ENCODE assay signal across 14 cellular contexts in the genomic region with DNA sequence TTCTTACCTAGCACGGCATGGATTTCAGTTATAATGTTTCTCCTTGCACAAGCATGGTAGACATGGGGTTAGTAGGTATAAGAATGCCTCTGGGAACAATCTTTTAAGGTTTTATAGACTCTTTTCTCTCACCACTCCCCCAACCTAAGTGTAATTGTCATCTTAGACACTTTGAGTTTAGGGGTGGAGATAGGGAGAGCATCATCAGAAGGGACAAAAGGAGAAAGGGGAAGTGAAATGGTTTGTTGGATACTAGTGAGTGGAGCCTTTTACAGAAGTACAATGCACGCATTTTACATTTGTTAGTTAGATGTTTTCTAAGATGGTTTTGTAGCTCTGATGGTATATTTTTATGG.
A peak's percentile ranks its signal among the peaks of the same experiment; 100 is the strongest.
DNase-seq lines count a peak whose midpoint lies in the region; ATAC-seq and TF ChIP-seq lines count a peak whose summit lies in the region.
"Had no signal": no experiment of that assay in that cellular context is flagged by ENCODE, and none has a peak within 500 bp of the region (broad histone marks: within the 10 kb centered on the region; RNA-seq: fewer than 3 reads in every experiment).

No MANE protein-coding gene starts in this region.

- DNase-seq in OCI-M1 (lab: John Stamatoyannopoulos, UW) (peak; percentile 43), right lobe of liver (no peak), vagina (ENCODE audit: extremely low spot score in 2 of 2) (no peak), lower leg skin (ENCODE audit: low spot score in 2 of 2) (no peak)
- DNase-seq: foreskin melanocyte; naive thymus-derived CD4-positive, alpha-beta T cell; NCI-H1092 treated with DMSO at 0.1 percent for 48 hours; NCI-H510A treated with DMSO at 0.1 percent for 48 hours; T-helper 17 cell had no signal

- H3K4me3 ChIP-seq in right lobe of liver (no peak overlapping the region), vagina (no peak overlapping the region), lower leg skin (ENCODE audit: low read depth, poor library complexity, severe bottlenecking) (no peak overlapping the region)
- H3K4me3 ChIP-seq: tibial nerve had no signal

- H3K36me3 ChIP-seq in right lobe of liver: no peaks in the 10 kb centered on the region
- H3K36me3 ChIP-seq in vagina: no peaks in the 10 kb centered on the region
- H3K36me3 ChIP-seq: tibial nerve had no signal

- H3K4me1 ChIP-seq in right lobe of liver: no peaks in the 10 kb centered on the region
- peaks cover 11% of the 10 kb centered on the region for H3K4me1 ChIP-seq in vagina
- H3K4me1 ChIP-seq: tibial nerve had no signal

- no peak overlapping the region for H3K27ac ChIP-seq in right lobe of liver
- no peak overlapping the region for H3K27ac ChIP-seq in vagina
- H3K27ac ChIP-seq: tibial nerve had no signal

- intact Hi-C loops in right lobe of liver (cut with DNase I) (no loop called here), vagina (cut with DNase I) (no loop called here), lower leg skin (cut with DNase I; ENCODE audit: low total_unique reads) (no loop called here)

- H3K9me3 ChIP-seq in right lobe of liver: no peaks in the 10 kb centered on the region
- H3K9me3 ChIP-seq in vagina: no peaks in the 10 kb centered on the region
- H3K9me3 ChIP-seq: tibial nerve had no signal

- 41% methylated on average over 2 of the region's 2 CpGs for WGBS in right lobe of liver (ENCODE audit: insufficient coverage, low coverage, low lambda C conversion rate, missing lambda C conversion rate)
- WGBS in lower leg skin, 2 donors: 74 to 82% methylated on average over 2 of the region's 2 CpGs

- peak; percentile 68 for ATAC-seq in GM18498 (IDR thresholded peaks at IDR 0.05; ENCODE audit: unreplicated experiment)
- peak; percentile 49 for ATAC-seq in GM19468 (IDR thresholded peaks at IDR 0.05; ENCODE audit: extremely low read depth, unreplicated experiment)
- ATAC-seq in HG03108 (IDR thresholded peaks at IDR 0.05; ENCODE audit: unreplicated experiment): peak; percentile 76
- no peak for ATAC-seq in right lobe of liver
- no peak for ATAC-seq in HG03460 (IDR thresholded peaks at IDR 0.05; ENCODE audit: unreplicated experiment)
- ATAC-seq: naive thymus-derived CD4-positive, alpha-beta T cell; T-helper 17 cell had no signal

- no peak for TF ChIP-seq POLR2A in right lobe of liver (IDR thresholded peaks at IDR 0.05)
- no peak for TF ChIP-seq POLR2A in vagina (IDR thresholded peaks at IDR 0.05)
- no peak for TF ChIP-seq POLR2A in lower leg skin (IDR thresholded peaks at IDR 0.05)

- H3K27me3 ChIP-seq in right lobe of liver: no peaks in the 10 kb centered on the region
- H3K27me3 ChIP-seq in vagina: no peaks in the 10 kb centered on the region
- H3K27me3 ChIP-seq: tibial nerve had no signal

- TF ChIP-seq CTCF in right lobe of liver (IDR thresholded peaks at IDR 0.05) (no peak), vagina (IDR thresholded peaks at IDR 0.05) (no peak), lower leg skin (IDR thresholded peaks at IDR 0.05) (no peak)

Comparison
In these comparisons a context has a peak if more than half of its experiments do, and no peak if none do; other contexts are left out.
1. ATAC-seq: peak in GM18498 (single experiment), GM19468 (single experiment) and HG03108 (single experiment); none in right lobe of liver (0 of 4) and HG03460 (single experiment).